Comparison of ENCODE assay signal across 7 cellular contexts in genomic region chr1:28368608-28369007, GRCh38. TPM values are rescaled to one million over a fixed set of nuclear protein-coding genes. Genes with fewer than 3 reads are reported as not detected.
DNase-seq lines count a peak whose midpoint lies in the region; ATAC-seq and TF ChIP-seq lines count a peak whose summit lies in the region.
"Not testable (repeated sequence)": the region's sequence is repeated elsewhere in the genome, so short reads cannot be mapped to it uniquely, and the experiment has no call there.

No MANE protein-coding gene starts in this region.

- TF ChIP-seq CTCF in Caco-2 (IDR thresholded peaks at IDR 0.05; ENCODE audit: insufficient read depth in 1 of 2, low read depth in 1 of 2, low read length in 1 of 2, severe bottlenecking in 1 of 2, unreplicated experiment in 1 of 2); OCI-LY1 (IDR thresholded peaks at IDR 0.05; ENCODE audit: low read length); activated B cell treated with CpG ODN at 0.5 μM for 24 hours (IDR thresholded peaks at IDR 0.05); mesothelial cell of epicardium (IDR thresholded peaks at IDR 0.05; ENCODE audit: unreplicated experiment): not testable (repeated sequence)

- H3K27ac ChIP-seq in OCI-LY1 (ENCODE audit: low read depth, low read length, poor library complexity, severe bottlenecking): peak overlapping the region; percentile 81
- H3K27ac ChIP-seq in trophoblast cell (ENCODE audit: low read depth, low read length): not testable (repeated sequence)

- H3K27me3 ChIP-seq in Caco-2 (replicated peaks; ENCODE audit: control insufficient read depth, insufficient read depth, low read length); OCI-LY1 (ENCODE audit: insufficient read depth, low read length); trophoblast cell (ENCODE audit: insufficient read depth, low read length): not testable (repeated sequence)

- H3K9me3 ChIP-seq in Caco-2; OCI-LY1 (ENCODE audit: low read length); trophoblast cell (ENCODE audit: insufficient read depth, low read depth, low read length): not testable (repeated sequence)

- H4K12ac ChIP-seq in trophoblast cell (ENCODE audit: low read depth, low read length): peak overlapping the region; percentile 91

- not testable (repeated sequence) for H3K9me2 ChIP-seq in OCI-LY1 (ENCODE audit: low read depth, low read length)

- not testable (repeated sequence) for H3K4me3 ChIP-seq in Caco-2 (ENCODE audit: low read depth, low read length); OCI-LY1 (ENCODE audit: low read depth, low read length, poor library complexity, severe bottlenecking); trophoblast cell (ENCODE audit: low read depth, low read length)

- H3K79me1 ChIP-seq in trophoblast cell (ENCODE audit: low read length): peaks cover 14% of the 10 kb centered on the region

- not testable (repeated sequence) for ATAC-seq in activated B cell treated with CpG ODN at 0.5 μM for 24 hours (ENCODE audit: low read depth)

- not testable (repeated sequence) for H3F3A ChIP-seq in OCI-LY1 (ENCODE audit: insufficient read depth, low read length)

- not testable (repeated sequence) for H2BK120ac ChIP-seq in trophoblast cell (ENCODE audit: insufficient read depth, low read length, poor library complexity)

- not testable (repeated sequence) for H4K20me1 ChIP-seq in OCI-LY1 (ENCODE audit: insufficient read depth, low read length)

- not testable (repeated sequence) for H3K23ac ChIP-seq in trophoblast cell (ENCODE audit: low read length)

- H3K9me3 Mint-ChIP-seq in Caco-2 (ENCODE audit: unreplicated experiment); activated B cell treated with CpG ODN at 0.5 μM for 24 hours; activated naive CD4-positive, alpha-beta T cell treated with anti-CD3 and anti-CD28 coated beads, Interleukin-2, amount 10 ng/mL, durations not matched to agents 7 days and 5 days; dendritic cell treated with granulocyte-macrophage colony-stimulating factor and Interleukin-4, amounts not matched to agents 40 ng/mL and 50 ng/mL, for 4 days; mesothelial cell of epicardium: not testable (repeated sequence)

- H3K4me3 Mint-ChIP-seq in Caco-2 (ENCODE audit: unreplicated experiment) (peak overlapping the region; percentile 86), activated B cell treated with CpG ODN at 0.5 μM for 24 hours (peak overlapping the region; percentile 96), mesothelial cell of epicardium (peak overlapping the region; percentile 95)
- peak overlapping the region; percentile 92 for H3K4me3 Mint-ChIP-seq in activated naive CD4-positive, alpha-beta T cell treated with anti-CD3 and anti-CD28 coated beads, Interleukin-2, amount 10 ng/mL, durations not matched to agents 7 days and 5 days
- H3K4me3 Mint-ChIP-seq in dendritic cell treated with granulocyte-macrophage colony-stimulating factor and Interleukin-4, amounts not matched to agents 40 ng/mL and 50 ng/mL, for 4 days: not testable (repeated sequence)

- peak overlapping the region; percentile 5 for H4K91ac ChIP-seq in trophoblast cell (ENCODE audit: low read depth, low read length)

- peaks cover 12% of the 10 kb centered on the region for H3K36me3 Mint-ChIP-seq in Caco-2 (ENCODE audit: insufficient read depth, unreplicated experiment)
- not testable (repeated sequence) for H3K36me3 Mint-ChIP-seq in activated B cell treated with CpG ODN at 0.5 μM for 24 hours (ENCODE audit: low read depth); activated naive CD4-positive, alpha-beta T cell treated with anti-CD3 and anti-CD28 coated beads, Interleukin-2, amount 10 ng/mL, durations not matched to agents 7 days and 5 days; mesothelial cell of epicardium
- H3K36me3 Mint-ChIP-seq in dendritic cell treated with granulocyte-macrophage colony-stimulating factor and Interleukin-4, amounts not matched to agents 40 ng/mL and 50 ng/mL, for 4 days (ENCODE audit: low read depth): peaks cover 12% of the 10 kb centered on the region

- H2AK5ac ChIP-seq in trophoblast cell (ENCODE audit: low read length): not testable (repeated sequence)

- peaks cover 17% of the 10 kb centered on the region for H3K79me2 ChIP-seq in OCI-LY1 (ENCODE audit: insufficient read depth, low read length)
- peaks cover 10% of the 10 kb centered on the region for H3K79me2 ChIP-seq in trophoblast cell (ENCODE audit: control insufficient read depth, insufficient read depth, low read length, poor library complexity)

- no CpG with 5 or more reads among the region's 15 CpGs for WGBS in trophoblast cell (ENCODE audit: extremely low coverage, insufficient coverage, insufficient read length)

- CTCF ChIA-PET in Caco-2 (lab: Charles Lee) (interaction anchor here (1.0 to 1.4 kb wide), 2 partner anchors 9 to 120 kb away, joined by 4 to 15 read pairs; no protein-coding TSS in a partner anchor), activated B cell treated with CpG ODN at 0.5 μM for 24 hours (lab: Charles Lee) (interaction anchor here (2.5 to 3.9 kb wide), 2 partner anchors 9 to 120 kb away, joined by 8 to 18 read pairs; no protein-coding TSS in a partner anchor)
- CTCF ChIA-PET in activated naive CD4-positive, alpha-beta T cell treated with anti-CD3 and anti-CD28 coated beads, Interleukin-2, amount 10 ng/mL, durations not matched to agents 7 days and 5 days (lab: Charles Lee): interaction anchor here (0.6 to 2.2 kb wide), 5 partner anchors 9 to 274 kb away, joined by 3 to 14 read pairs (median 4); no protein-coding TSS in a partner anchor

- not testable (repeated sequence) for H3K14ac ChIP-seq in trophoblast cell (ENCODE audit: low read length)

- H3K36me3 ChIP-seq in Caco-2 (ENCODE audit: control insufficient read depth, insufficient read depth, low read length); OCI-LY1 (ENCODE audit: insufficient read depth, low read length); trophoblast cell (ENCODE audit: control insufficient read depth in 1 of 2, insufficient read depth in 2 of 2, low read length in 2 of 2): not testable (repeated sequence)

- H3K27ac Mint-ChIP-seq in Caco-2 (ENCODE audit: unreplicated experiment): not testable (repeated sequence)
- H3K27ac Mint-ChIP-seq in activated B cell treated with CpG ODN at 0.5 μM for 24 hours: peak overlapping the region; percentile 98
- H3K27ac Mint-ChIP-seq in activated naive CD4-positive, alpha-beta T cell treated with anti-CD3 and anti-CD28 coated beads, Interleukin-2, amount 10 ng/mL, durations not matched to agents 7 days and 5 days: peak overlapping the region; percentile 91
- peak overlapping the region; percentile 99 for H3K27ac Mint-ChIP-seq in dendritic cell treated with granulocyte-macrophage colony-stimulating factor and Interleukin-4, amounts not matched to agents 40 ng/mL and 50 ng/mL, for 4 days
- peak overlapping the region; percentile 99 for H3K27ac Mint-ChIP-seq in mesothelial cell of epicardium

- not testable (repeated sequence) for DNase-seq in Caco-2; activated B cell treated with CpG ODN at 0.5 μM for 24 hours; activated naive CD4-positive, alpha-beta T cell treated with anti-CD3 and anti-CD28 coated beads, Interleukin-2, amount 10 ng/mL, durations not matched to agents 7 days and 5 days; mesothelial cell of epicardium (ENCODE audit: low spot score in 2 of 2, unreplicated experiment in 2 of 2); trophoblast cell

- not testable (repeated sequence) for H3K4me1 Mint-ChIP-seq in Caco-2 (ENCODE audit: low read depth, unreplicated experiment)
- peaks cover 21% of the 10 kb centered on the region for H3K4me1 Mint-ChIP-seq in activated B cell treated with CpG ODN at 0.5 μM for 24 hours
- H3K4me1 Mint-ChIP-seq in activated naive CD4-positive, alpha-beta T cell treated with anti-CD3 and anti-CD28 coated beads, Interleukin-2, amount 10 ng/mL, durations not matched to agents 7 days and 5 days: peaks cover 25% of the 10 kb centered on the region
- H3K4me1 Mint-ChIP-seq in dendritic cell treated with granulocyte-macrophage colony-stimulating factor and Interleukin-4, amounts not matched to agents 40 ng/mL and 50 ng/mL, for 4 days (ENCODE audit: low read depth): peaks cover 16% of the 10 kb centered on the region
- peaks cover 27% of the 10 kb centered on the region for H3K4me1 Mint-ChIP-seq in mesothelial cell of epicardium

- not testable (repeated sequence) for H3K18ac ChIP-seq in trophoblast cell (ENCODE audit: low read length)

- not testable (repeated sequence) for H2BK5ac ChIP-seq in trophoblast cell (ENCODE audit: low read depth, low read length, poor library complexity)

- POLR2A ChIA-PET in Caco-2 (lab: Charles Lee): not testable (repeated sequence)
- POLR2A ChIA-PET in activated B cell treated with CpG ODN at 0.5 μM for 24 hours (lab: Charles Lee): interaction anchor here (0.6 to 3.4 kb wide), 5 partner anchors 39 to 280 kb away, joined by 5 to 53 read pairs (median 7); partner anchors contain the start of genes MED18 and RNU11

- not testable (repeated sequence) for H3K9ac ChIP-seq in OCI-LY1 (ENCODE audit: low read length); trophoblast cell (ENCODE audit: low read length)

- peak overlapping the region; percentile 77 for H4K8ac ChIP-seq in trophoblast cell (ENCODE audit: low read depth, low read length)

- H2AFZ ChIP-seq in OCI-LY1 (ENCODE audit: low read length) (peak overlapping the region; percentile 86; the same call in 1 of the 2 replicates), trophoblast cell (ENCODE audit: insufficient read depth, low read length, poor library complexity) (peak overlapping the region; percentile 83)

- H3K4me2 ChIP-seq in OCI-LY1 (ENCODE audit: low read length): 0 out of 2 replicates have a peak overlapping the region, but pooled peaks have one; percentile 80
- not testable (repeated sequence) for H3K4me2 ChIP-seq in trophoblast cell (ENCODE audit: low read length)

- H2BK12ac ChIP-seq in trophoblast cell (ENCODE audit: low read length): not testable (repeated sequence)

- intact Hi-C loops in Caco-2 (cut with micrococcal nuclease; ENCODE audit: unreplicated experiment): loop anchor here (1.0 kb wide), 1 partner anchor 120 kb away; no protein-coding TSS in a partner anchor
- intact Hi-C loops in activated B cell treated with CpG ODN at 0.5 μM for 24 hours (cut with micrococcal nuclease): loop anchor here (1.0 to 2.0 kb wide), 6 partner anchors 9 to 368 kb away; partner anchors contain the start of genes MED18 and YTHDF2
- intact Hi-C loops in dendritic cell treated with granulocyte-macrophage colony-stimulating factor and Interleukin-4, amounts not matched to agents 40 ng/mL and 50 ng/mL, for 4 days (cut with micrococcal nuclease): loop anchor here (2.0 kb wide), 1 partner anchor 120 kb away; no protein-coding TSS in a partner anchor

- not testable (repeated sequence) for H3K4me1 ChIP-seq in Caco-2; trophoblast cell (ENCODE audit: control insufficient read depth in 1 of 2, insufficient read depth in 2 of 2, low read length in 2 of 2)
- peaks cover 25% of the 10 kb centered on the region for H3K4me1 ChIP-seq in OCI-LY1 (ENCODE audit: insufficient read depth, low read length, severe bottlenecking)

- H3K27me3 Mint-ChIP-seq in Caco-2 (ENCODE audit: insufficient read depth, unreplicated experiment); activated B cell treated with CpG ODN at 0.5 μM for 24 hours; activated naive CD4-positive, alpha-beta T cell treated with anti-CD3 and anti-CD28 coated beads, Interleukin-2, amount 10 ng/mL, durations not matched to agents 7 days and 5 days; dendritic cell treated with granulocyte-macrophage colony-stimulating factor and Interleukin-4, amounts not matched to agents 40 ng/mL and 50 ng/mL, for 4 days; mesothelial cell of epicardium (ENCODE audit: low read depth): not testable (repeated sequence)

- BruUV-seq in Caco-2 (replicated peaks; lab: Mats Ljungman, UMichigan): not testable (repeated sequence)

- not testable (repeated sequence) for H3K4ac ChIP-seq in trophoblast cell (ENCODE audit: low read depth, low read length)

RNA-seq across cellular contexts. Expression of gene PHACTR4, which starts 0.9 kb away (rescaled TPM):
- total RNA-seq in Caco-2 (2022) (31.1 and 35.5 TPM in 2 replicates), activated B cell treated with CpG ODN at 0.5 μM for 24 hours (27.2 and 31.5 TPM in 2 replicates), mesothelial cell of epicardium (67.4 to 69.8 TPM (median 67.5 TPM) in 3 replicates)
- 29.1 and 30.3 TPM in 2 replicates for polyA plus RNA-seq in trophoblast cell (2013)

RNA-seq across cellular contexts. Expression of gene MED18, which starts 39.8 kb away (rescaled TPM):
- total RNA-seq in Caco-2 (2022) (7.3 and 9.0 TPM in 2 replicates), activated B cell treated with CpG ODN at 0.5 μM for 24 hours (20.3 and 20.7 TPM in 2 replicates), mesothelial cell of epicardium (9.2 to 11.7 TPM (median 9.9 TPM) in 3 replicates)
- polyA plus RNA-seq in trophoblast cell (2013): 10.3 and 10.6 TPM in 2 replicates
